In genomic region chr14:52299692-52300278, GRCh38 we compare ENCODE assay signal across 1 cellular context.
TF ChIP-seq lines count a peak whose summit lies in the region.

No MANE protein-coding gene starts in this region.

TF ChIP-seq in GM12878, 131 proteins besides CTCF, POLR2A, EP300 and RAD21 (continued from another document):
- TF ChIP-seq SKIL (IDR thresholded peaks at IDR 0.05; ENCODE audit: low read depth, poor library complexity, severe bottlenecking) (peak; percentile 20), CHD1 (IDR thresholded peaks at IDR 0.05; ENCODE audit: low read depth, low read length) (no peak), HSF1 (IDR thresholded peaks at IDR 0.05; ENCODE audit: low read depth, low read length) (no peak), SMC3 (IDR thresholded peaks at IDR 0.05; ENCODE audit: borderline replicate concordance, low read length) (peak; percentile 81; the same call in 1 of the 2 replicates)
